In genomic region chr2:196277002-196277401, GRCh38 we compare ENCODE assay signal across 8 cellular contexts.
A peak's percentile ranks its signal among the peaks of the same experiment; 100 is the strongest.
DNase-seq lines count a peak whose midpoint lies in the region; ATAC-seq and TF ChIP-seq lines count a peak whose summit lies in the region.

No MANE protein-coding gene starts in this region.

- H3K4me3 Mint-ChIP-seq in activated CD4-positive, alpha-beta memory T cell treated with anti-CD3 and anti-CD28 coated beads, Interleukin-2, amount 10 ng/mL, durations not matched to agents 7 days and 5 days: peak overlapping the region; percentile 27
- peak overlapping the region in 2 of 5 donors; percentile 47 to 61 for H3K4me3 Mint-ChIP-seq in immature natural killer cell

- TF ChIP-seq EP300 in sigmoid colon (IDR thresholded peaks at IDR 0.05): no peak

- peak; percentile 52 for ATAC-seq in HG03354 (IDR thresholded peaks at IDR 0.05; ENCODE audit: poor library complexity, severe bottlenecking, unreplicated experiment)
- ATAC-seq in HG02798 (IDR thresholded peaks at IDR 0.05; ENCODE audit: poor library complexity, unreplicated experiment): no peak

- no peak overlapping the region for H3K27ac ChIP-seq in sigmoid colon

- peaks cover 7% of the 10 kb centered on the region for H3K36me3 Mint-ChIP-seq in activated CD4-positive, alpha-beta memory T cell treated with anti-CD3 and anti-CD28 coated beads, Interleukin-2, amount 10 ng/mL, durations not matched to agents 7 days and 5 days (ENCODE audit: low read depth)
- H3K36me3 Mint-ChIP-seq in immature natural killer cell: no peaks in the 10 kb centered on the region

- no peaks in the 10 kb centered on the region for H3K27me3 ChIP-seq in sigmoid colon

- DNase-seq in GF-D8 (lab: John Stamatoyannopoulos, UW): peak; percentile 27
- DNase-seq in activated CD4-positive, alpha-beta memory T cell treated with anti-CD3 and anti-CD28 coated beads, Interleukin-2, amount 10 ng/mL, durations not matched to agents 7 days and 5 days: peak; percentile 42
- DNase-seq in immature natural killer cell: peak; percentile 49 to 60 (median 59)
- no peak for DNase-seq in NCI-H1105 treated with DMSO at 0.1 percent for 48 hours (lab: John Stamatoyannopoulos, UW)
- no peak for DNase-seq in NCI-H1105 (lab: John Stamatoyannopoulos, UW)
- DNase-seq in sigmoid colon: no peak

- peaks cover 2% of the 10 kb centered on the region for H3K9me3 Mint-ChIP-seq in activated CD4-positive, alpha-beta memory T cell treated with anti-CD3 and anti-CD28 coated beads, Interleukin-2, amount 10 ng/mL, durations not matched to agents 7 days and 5 days
- H3K9me3 Mint-ChIP-seq in immature natural killer cell: no peaks in the 10 kb centered on the region

- H3K27ac Mint-ChIP-seq in activated CD4-positive, alpha-beta memory T cell treated with anti-CD3 and anti-CD28 coated beads, Interleukin-2, amount 10 ng/mL, durations not matched to agents 7 days and 5 days: no peak overlapping the region
- H3K27ac Mint-ChIP-seq in immature natural killer cell: peak overlapping the region in 3 of 6 donors; percentile 18 to 71 (median 37)

- no peaks in the 10 kb centered on the region for H3K27me3 Mint-ChIP-seq in activated CD4-positive, alpha-beta memory T cell treated with anti-CD3 and anti-CD28 coated beads, Interleukin-2, amount 10 ng/mL, durations not matched to agents 7 days and 5 days
- peaks cover 0 to 4% (median 2%) of the 10 kb centered on the region in 3 donors for H3K27me3 Mint-ChIP-seq in immature natural killer cell (ENCODE audit: low read depth in 3 of 3)

- H3K4me1 Mint-ChIP-seq in activated CD4-positive, alpha-beta memory T cell treated with anti-CD3 and anti-CD28 coated beads, Interleukin-2, amount 10 ng/mL, durations not matched to agents 7 days and 5 days: peaks cover 55% of the 10 kb centered on the region
- H3K4me1 Mint-ChIP-seq in immature natural killer cell: peaks cover 25 to 35% of the 10 kb centered on the region in 2 donors

- no peak for TF ChIP-seq POLR2A in sigmoid colon (IDR thresholded peaks at IDR 0.05)

- H3K4me1 ChIP-seq in sigmoid colon: peaks cover 0 to 6% (median 0%) of the 10 kb centered on the region in 4 donors

- POLR2A ChIA-PET in activated CD4-positive, alpha-beta memory T cell treated with anti-CD3 and anti-CD28 coated beads, Interleukin-2, amount 10 ng/mL, durations not matched to agents 7 days and 5 days (lab: Charles Lee): interaction anchor here (1.0 to 4.1 kb wide), 24 partner anchors 9 to 200 kb away, joined by 3 to 56 read pairs (median 6); partner anchors contain the start of gene STK17B

- CTCF ChIA-PET in activated CD4-positive, alpha-beta memory T cell treated with anti-CD3 and anti-CD28 coated beads, Interleukin-2, amount 10 ng/mL, durations not matched to agents 7 days and 5 days (lab: Charles Lee): interaction anchor here (0.6 to 3.7 kb wide), 27 partner anchors 8 to 208 kb away, joined by 3 to 55 read pairs (median 5); partner anchors contain the start of genes DNAH7 and STK17B

- H3K4me3 ChIP-seq in sigmoid colon: no peak overlapping the region

- peak in 1 of 4 experiments; percentile 14 for TF ChIP-seq CTCF in sigmoid colon (IDR thresholded peaks at IDR 0.05)

- H3K9me3 ChIP-seq in sigmoid colon: no peaks in the 10 kb centered on the region

- H3K36me3 ChIP-seq in sigmoid colon: no peaks in the 10 kb centered on the region

- whole genome bisulfite sequencing in sigmoid colon, 2 donors: 21 to 30% methylated on average over 2 of the region's 2 CpGs

- intact Hi-C loops in sigmoid colon (cut with DNase I): no loop called here

Comparison
In these comparisons a context has a peak if more than half of its experiments do, and no peak if none do; other contexts are left out.
1. DNase-seq: peak in GF-D8 (single experiment), activated CD4-positive, alpha-beta memory T cell treated with anti-CD3 and anti-CD28 coated beads, Interleukin-2, amount 10 ng/mL, durations not matched to agents 7 days and 5 days (single experiment) and immature natural killer cell (3 of 3); none in NCI-H1105 treated with DMSO at 0.1 percent for 48 hours (single experiment), NCI-H1105 (single experiment) and sigmoid colon (single experiment).